Comparison of ENCODE assay signal across 8 cellular contexts in genomic region chr16:3400779-3401688, GRCh38. TPM values are rescaled to one million over a fixed set of nuclear protein-coding genes. Genes with fewer than 3 reads are reported as not detected.
DNase-seq lines count a peak whose midpoint lies in the region; ATAC-seq, FAIRE-seq and TF ChIP-seq lines count a peak whose summit lies in the region.

ZNF174 (plus strand) TSS chr16:3401215; CDS start chr16:3402005, 790 bp downstream.
ZSCAN32 (minus strand) TSS chr16:3401004; CDS start chr16:3397557, 3,447 bp downstream.

- DNase-seq in AG04450 (ENCODE audit: low read depth, low spot score) (peak; percentile 99), NCI-H2227 (lab: John Stamatoyannopoulos, UW; ENCODE audit: unreplicated experiment) (peak; percentile 99), WERI-Rb-1 (peak; percentile 99), bronchial epithelial cell (ENCODE audit: low read depth) (peak; percentile 97), iPS-NIHi7 (ENCODE audit: extremely low spot score) (peak; percentile 100), smooth muscle cell of the brain vasculature (ENCODE audit: low read depth, low spot score) (peak; percentile 97)

- H3K27me3 ChIP-seq in AG04450 (ENCODE audit: control insufficient read depth, insufficient read depth, low read length) (no peaks in the 10 kb centered on the region), WERI-Rb-1 (ENCODE audit: insufficient read depth, low read depth, severe bottlenecking) (no peaks in the 10 kb centered on the region), bronchial epithelial cell (ENCODE audit: control insufficient read depth, insufficient read depth, low read length) (no peaks in the 10 kb centered on the region)

- ATAC-seq in GM18873 (IDR thresholded peaks at IDR 0.05; ENCODE audit: low FRiP score, unreplicated experiment) (peak; percentile 97), HG03139 (IDR thresholded peaks at IDR 0.05; ENCODE audit: unreplicated experiment) (peak; percentile 97)

- no peak for FAIRE-seq in bronchial epithelial cell (lab: Jason Lieb, UNC)

- H3K27ac ChIP-seq in AG04450 (ENCODE audit: low read depth, low read length) (peak within 1 kb of the TSS; percentile 61), WERI-Rb-1 (peak within 1 kb of the TSS; percentile 68)

- TF ChIP-seq CTCF in AG04450 (IDR thresholded peaks at IDR 0.05; ENCODE audit: low read depth, low read length) (no peak), WERI-Rb-1 (IDR thresholded peaks at IDR 0.05; ENCODE audit: low read depth, low read length) (no peak), bronchial epithelial cell (IDR thresholded peaks at IDR 0.05; ENCODE audit: insufficient read depth, low read length, severe bottlenecking) (no peak)

- peaks cover 52% of the 10 kb centered on the region for H3K9me3 ChIP-seq in AG04450 (ENCODE audit: control insufficient read depth, insufficient read depth, low read length)
- H3K9me3 ChIP-seq in WERI-Rb-1 (ENCODE audit: severe bottlenecking): peaks cover 3% of the 10 kb centered on the region

- POLR2A ChIA-PET in AG04450 (lab: Yijun Ruan, JAX): interaction anchor here (0.5 to 2.7 kb wide), 9 partner anchors 8 to 721 kb away, joined by 3 to 8 read pairs (median 3); partner anchors contain the start of genes NAA60, OR2C1 and ZNF597

- H3K36me3 ChIP-seq in WERI-Rb-1: peaks cover 50% of the 10 kb centered on the region
- peaks cover 13% of the 10 kb centered on the region for H3K36me3 ChIP-seq in bronchial epithelial cell (ENCODE audit: control insufficient read depth, insufficient read depth, low read length)

- CTCF ChIA-PET in AG04450 (lab: Charles Lee): no interaction called here

- H3K4me3 ChIP-seq in AG04450 (ENCODE audit: low read depth, low read length): peak within 1 kb of the TSS; percentile 95
- peak within 1 kb of the TSS; percentile 89 for H3K4me3 ChIP-seq in WERI-Rb-1 (ENCODE audit: low read depth, low read length)
- H3K4me3 ChIP-seq in bronchial epithelial cell (ENCODE audit: low read depth, low read length): peak within 1 kb of the TSS; percentile 73

RNA-seq across cellular contexts. Expression of gene ZNF174, which starts in this region (rescaled TPM):
- polyA plus RNA-seq in AG04450 (2011; rRNA removed): 10.7 and 10.9 TPM in 2 replicates
- 7.4 and 9.0 TPM in 2 replicates for polyA minus RNA-seq in AG04450 (2011; rRNA and poly(A)+ RNA removed)
- 4.2 TPM in 2 replicates for total RNA-seq in bronchial epithelial cell

RNA-seq across cellular contexts. Expression of gene ZSCAN32, which starts in this region (rescaled TPM):
- 18.5 and 18.6 TPM in 2 replicates for polyA plus RNA-seq in AG04450 (2011; rRNA removed)
- polyA minus RNA-seq in AG04450 (2011; rRNA and poly(A)+ RNA removed): 10.8 and 14.3 TPM in 2 replicates
- 15.6 and 17.4 TPM in 2 replicates for total RNA-seq in bronchial epithelial cell

Comparison
In these comparisons a context has a peak if more than half of its experiments do, and no peak if none do; other contexts are left out.
1. Peak in every context shown above with its lines: DNase-seq, ATAC-seq, H3K4me3 ChIP-seq and H3K27ac ChIP-seq.